Comparison of ENCODE assay signal across 15 cellular contexts in genomic region chr7:22204312-22204711, GRCh38.
DNase-seq lines count a peak whose midpoint lies in the region; ATAC-seq and TF ChIP-seq lines count a peak whose summit lies in the region.
"Had no signal": no experiment of that assay in that cellular context is flagged by ENCODE, and none has a peak within 500 bp of the region (broad histone marks: within the 10 kb centered on the region; RNA-seq: fewer than 3 reads in every experiment).

No MANE protein-coding gene starts in this region.

- no peak overlapping the region for H3K9ac ChIP-seq in adipocyte (ENCODE audit: low read length)

- H3K4me1 ChIP-seq in adipocyte (ENCODE audit: control insufficient read depth, insufficient read depth, low read length) = peaks cover 33% of the 10 kb centered on the region
- peaks cover 0 to 92% (median 41%) of the 10 kb centered on the region in 4 donors for H3K4me1 ChIP-seq in tibial artery

- no peak overlapping the region for H3K4me3 ChIP-seq in adipocyte (ENCODE audit: low read length)
- no peak overlapping the region for H3K4me3 ChIP-seq in tibial artery
- H3K4me3 ChIP-seq in WERI-Rb-1 (ENCODE audit: low read depth, low read length) = no peak overlapping the region
- H3K4me3 ChIP-seq: K562 had no signal

- H3K9me3 ChIP-seq in adipocyte (ENCODE audit: control insufficient read depth, low read length) (no peaks in the 10 kb centered on the region), tibial artery (no peaks in the 10 kb centered on the region), WERI-Rb-1 (ENCODE audit: severe bottlenecking) (no peaks in the 10 kb centered on the region)

- DNase-seq in adipocyte (ENCODE audit: low read depth) (peak; percentile 1), endothelial cell (ENCODE audit: low spot score) (no peak), mesothelial cell of epicardium (ENCODE audit: low spot score in 2 of 2, unreplicated experiment in 2 of 2) (no peak), tibial artery (no peak), WERI-Rb-1 (no peak), DMS114 treated with DMSO at 0.1 percent for 48 hours (lab: John Stamatoyannopoulos, UW; ENCODE audit: unreplicated experiment) (no peak)
- DNase-seq: CD4-positive, alpha-beta memory T cell; DND-41; NCI-H187; NCI-H226; NCI-H524 treated with DMSO at 0.1 percent for 48 hours; SHP77 had no signal

- no peak for ATAC-seq in GM21723 (IDR thresholded peaks at IDR 0.05; ENCODE audit: unreplicated experiment)
- ATAC-seq: HCT116, K562 had no signal

- H3K4me3 Mint-ChIP-seq in endothelial cell (ENCODE audit: unreplicated experiment) (peak overlapping the region; percentile 3), mesothelial cell of epicardium (no peak overlapping the region)
- H3K4me3 Mint-ChIP-seq: CD4-positive, alpha-beta memory T cell had no signal

- intact Hi-C loops in tibial artery (cut with DNase I; ENCODE audit: low total_unique reads) = no loop called here

- H3K27me3 ChIP-seq in adipocyte (replicated peaks; ENCODE audit: control insufficient read depth, insufficient read depth, low read length) (no peaks in the 10 kb centered on the region), tibial artery (no peaks in the 10 kb centered on the region), WERI-Rb-1 (ENCODE audit: insufficient read depth, low read depth, severe bottlenecking) (no peaks in the 10 kb centered on the region)

- H3K4me1 Mint-ChIP-seq in endothelial cell (ENCODE audit: unreplicated experiment) (peaks cover 44% of the 10 kb centered on the region), mesothelial cell of epicardium (peaks cover 78% of the 10 kb centered on the region)
- H3K4me1 Mint-ChIP-seq: CD4-positive, alpha-beta memory T cell had no signal

- H3K9me3 Mint-ChIP-seq in endothelial cell (ENCODE audit: unreplicated experiment) (no peaks in the 10 kb centered on the region), mesothelial cell of epicardium (no peaks in the 10 kb centered on the region)
- H3K9me3 Mint-ChIP-seq: CD4-positive, alpha-beta memory T cell had no signal

- H3K27ac ChIP-seq in tibial artery (peak overlapping the region; percentile 44 to 74), WERI-Rb-1 (no peak overlapping the region)

- TF ChIP-seq CTCF in endothelial cell (IDR thresholded peaks at IDR 0.05; ENCODE audit: unreplicated experiment) (no peak), mesothelial cell of epicardium (IDR thresholded peaks at IDR 0.05; ENCODE audit: unreplicated experiment) (no peak), tibial artery (IDR thresholded peaks at IDR 0.05) (no peak), WERI-Rb-1 (IDR thresholded peaks at IDR 0.05; ENCODE audit: low read depth, low read length) (no peak)

- H3K27me3 Mint-ChIP-seq in endothelial cell (ENCODE audit: unreplicated experiment) (peaks cover 3% of the 10 kb centered on the region), mesothelial cell of epicardium (ENCODE audit: low read depth) (no peaks in the 10 kb centered on the region)

- H3K36me3 ChIP-seq in adipocyte (ENCODE audit: control insufficient read depth, insufficient read depth, low read length, severe bottlenecking) (no peaks in the 10 kb centered on the region), tibial artery (peaks cover 0 to 8% (median 7%) of the 10 kb centered on the region in 3 donors), WERI-Rb-1 (no peaks in the 10 kb centered on the region; the same call in 1 of the 2 replicates)

- H3K36me3 Mint-ChIP-seq in endothelial cell (ENCODE audit: low read depth, unreplicated experiment) = peaks cover 50% of the 10 kb centered on the region
- H3K36me3 Mint-ChIP-seq in mesothelial cell of epicardium = no peaks in the 10 kb centered on the region
- H3K36me3 Mint-ChIP-seq: CD4-positive, alpha-beta memory T cell had no signal

- H3K27ac Mint-ChIP-seq in endothelial cell (ENCODE audit: unreplicated experiment) = no peak overlapping the region
- H3K27ac Mint-ChIP-seq in mesothelial cell of epicardium = peak overlapping the region; percentile 64
- H3K27ac Mint-ChIP-seq: CD4-positive, alpha-beta memory T cell had no signal
